ENCODE assay signal across 8 cellular contexts in the genomic region with DNA sequence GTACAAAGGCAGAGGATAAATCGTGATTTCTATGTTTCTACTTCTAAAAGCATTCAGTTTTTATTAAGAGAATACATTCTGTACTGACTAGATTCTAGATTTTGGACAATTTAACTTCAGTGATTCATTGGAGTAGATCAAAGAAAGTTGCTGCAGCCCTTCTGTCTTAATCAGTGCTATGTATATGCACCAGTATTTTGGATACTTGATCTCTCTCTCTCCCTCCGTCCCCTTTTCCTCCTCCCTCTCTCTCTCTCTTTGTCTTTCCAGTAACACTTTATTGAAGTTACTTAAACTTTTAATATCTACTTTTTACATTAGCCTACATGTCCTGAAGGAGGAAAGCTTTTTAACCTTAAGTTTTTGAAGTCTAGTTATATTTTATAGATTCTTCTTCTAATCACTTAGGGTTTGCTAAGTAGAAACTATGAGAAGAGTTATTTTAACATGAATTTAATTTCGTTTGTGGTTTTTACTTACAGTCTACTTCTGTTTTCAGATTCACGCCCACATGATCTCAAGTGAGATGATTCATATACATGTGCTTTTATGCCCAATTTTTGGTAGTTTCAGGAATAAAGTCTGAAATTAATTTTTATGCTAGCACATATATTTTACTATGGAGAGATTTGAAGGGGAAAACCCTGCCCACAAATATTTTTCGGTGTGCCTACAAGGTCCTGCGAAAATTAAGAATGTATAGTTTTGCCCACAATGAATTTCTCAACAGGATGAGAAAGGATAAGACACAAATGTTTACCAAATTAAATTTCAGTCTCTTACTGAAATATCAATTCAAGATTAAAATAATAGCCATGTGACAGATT. TPM values are rescaled to one million over a fixed set of nuclear protein-coding genes. Genes with fewer than 3 reads are reported as not detected.
DNase-seq lines count a peak whose midpoint lies in the region; ATAC-seq and TF ChIP-seq lines count a peak whose summit lies in the region.

No MANE protein-coding gene starts in this region.

- H4K20me1 ChIP-seq in MM.1S (ENCODE audit: insufficient read depth, low read length): no peaks in the 10 kb centered on the region

- H3K27me3 ChIP-seq in MM.1S (replicated peaks; ENCODE audit: insufficient read depth, low read length): no peaks in the 10 kb centered on the region
- H3K27me3 ChIP-seq in H7 (ENCODE audit: control insufficient read depth, insufficient read depth, low read length): no peaks in the 10 kb centered on the region

- H3K9ac ChIP-seq in MM.1S (ENCODE audit: low read length): peak overlapping the region; percentile 69

- H3K4me2 ChIP-seq in MM.1S (ENCODE audit: low read depth, low read length): peak overlapping the region; percentile 83

- no peaks in the 10 kb centered on the region for H3K9me3 ChIP-seq in MM.1S (replicated peaks; ENCODE audit: insufficient read depth, low read length)

- no peak overlapping the region for H2AFZ ChIP-seq in MM.1S (ENCODE audit: low read length)

- no peak for TF ChIP-seq CTCF in MM.1S (IDR thresholded peaks at IDR 0.05; ENCODE audit: low read length)

- H3K79me2 ChIP-seq in MM.1S (ENCODE audit: low read length): peaks cover 90% of the 10 kb centered on the region

- peaks cover 69% of the 10 kb centered on the region for H3K4me1 ChIP-seq in MM.1S (ENCODE audit: low read length)

- intact Hi-C loops in Right ventricle myocardium inferior (cut with DNase I): no loop called here

- H3K9me2 ChIP-seq in MM.1S (replicated peaks; ENCODE audit: insufficient read depth, low read length): no peaks in the 10 kb centered on the region

- H3K36me3 ChIP-seq in MM.1S (replicated peaks; ENCODE audit: insufficient read depth, low read length) (peaks cover 4% of the 10 kb centered on the region; the same call in 1 of the 2 replicates), H7 (replicated peaks; ENCODE audit: control insufficient read depth, insufficient read depth, low read length) (no peaks in the 10 kb centered on the region)

- H3K27ac ChIP-seq in MM.1S (ENCODE audit: low read length): peak overlapping the region; percentile 95

- H3K4me3 ChIP-seq in GM08714 (ENCODE audit: low read length) (peak overlapping the region; percentile 67), MM.1S (ENCODE audit: low read length) (peak overlapping the region; percentile 43), H7 (ENCODE audit: insufficient read depth, low read depth, low read length) (no peak overlapping the region)

- peak; percentile 90 for DNase-seq in MM.1S
- DNase-seq in glomerular visceral epithelial cell (ENCODE audit: extremely low spot score): peak; percentile 10
- DNase-seq in NCI-H187 (lab: John Stamatoyannopoulos, UW): no peak
- DNase-seq in Right ventricle myocardium inferior (ENCODE audit: missing footprints): no peak
- no peak for DNase-seq in H7
- no peak for DNase-seq in effector CD4-positive, alpha-beta T cell

- H3F3A ChIP-seq in MM.1S (ENCODE audit: insufficient read depth, low read length): peaks cover 47% of the 10 kb centered on the region

- ATAC-seq in GM21825 (IDR thresholded peaks at IDR 0.05; ENCODE audit: unreplicated experiment): peak; percentile 41
- ATAC-seq in Right ventricle myocardium inferior: no peak

RNA-seq across cellular contexts. Expression of a gene that starts 9.1 kb away (rescaled TPM):
- 18.3 TPM for total RNA-seq in Right ventricle myocardium inferior
- 14.4 and 16.8 TPM in 2 replicates for total RNA-seq in H7 (2014; rRNA removed; shearing (Covaris generic))

Comparison
In these comparisons a context has a peak if more than half of its experiments do, and no peak if none do; other contexts are left out.
1. DNase-seq: peak in MM.1S (single experiment) and glomerular visceral epithelial cell (single experiment); none in NCI-H187 (0 of 2), Right ventricle myocardium inferior (single experiment), H7 (single experiment) and effector CD4-positive, alpha-beta T cell (single experiment).